ENCODE assay signal across 9 cellular contexts in genomic region chrX:100731441-100732281, GRCh38. TPM values are rescaled to one million over a fixed set of nuclear protein-coding genes. Genes with fewer than 3 reads are reported as not detected.
DNase-seq lines count a peak whose midpoint lies in the region; ATAC-seq, FAIRE-seq and TF ChIP-seq lines count a peak whose summit lies in the region.
"Had no signal": no experiment of that assay in that cellular context is flagged by ENCODE, and none has a peak within 500 bp of the region (broad histone marks: within the 10 kb centered on the region; RNA-seq: fewer than 3 reads in every experiment).

SYTL4 (minus strand) TSS chrX:100732121; CDS start chrX:100702037, 30,084 bp downstream.

- no peak for FAIRE-seq in H1 (lab: Jason Lieb, UNC)
- FAIRE-seq: frontal cortex had no signal

- H3K18ac ChIP-seq in H1 (ENCODE audit: extremely low read depth, low read length), result no peak within 1 kb of the TSS
- no peak within 1 kb of the TSS for H3K18ac ChIP-seq in mesendoderm (ENCODE audit: low read length)

- H3K4ac ChIP-seq in H1 (replicated peaks; ENCODE audit: insufficient read length, low read depth, low read length) (no peak within 1 kb of the TSS), mesendoderm (ENCODE audit: low read depth, low read length) (no peak within 1 kb of the TSS)

- peak within 1 kb of the TSS; percentile 47 to 86 for H3K4me3 Mint-ChIP-seq in CD14-positive monocyte

- H3K79me1 ChIP-seq in H1 (ENCODE audit: low read depth, low read length), result no peaks in the 10 kb centered on the region
- H3K79me1 ChIP-seq in mesendoderm (ENCODE audit: low read length), result no peaks in the 10 kb centered on the region

- H4K91ac ChIP-seq in H1 (replicated peaks; ENCODE audit: insufficient read length, low read length), result no peak within 1 kb of the TSS

- CTCF ChIA-PET in H1 (lab: Charles Lee; ENCODE audit: partially characterized antibody), result interaction anchor here (0.7 to 3.3 kb wide), 6 partner anchors 11 to 60 kb away, joined by 3 to 13 read pairs (median 4); no protein-coding TSS in a partner anchor

- no peaks in the 10 kb centered on the region for H3K36me3 Mint-ChIP-seq in CD14-positive monocyte

- H3K56ac ChIP-seq in H1 (replicated peaks; ENCODE audit: insufficient read length, low read depth, low read length), result no peak within 1 kb of the TSS
- peak within 1 kb of the TSS; percentile 7 for H3K56ac ChIP-seq in mesendoderm (ENCODE audit: low read length)

- POLR2A ChIA-PET in H1 (lab: Charles Lee; ENCODE audit: partially characterized antibody), result interaction anchor here (1.2 kb wide), 1 partner anchor 11 kb away, joined by 3 read pairs; no protein-coding TSS in a partner anchor

- TF ChIP-seq RAD21 in H1 (IDR thresholded peaks at IDR 0.05 in 1 of 2, conservative IDR thresholded peaks at IDR 0.05 in 1 of 2; ENCODE audit: low read depth in 2 of 2, low read length in 2 of 2), result no peak

- H3K79me2 ChIP-seq in H1 (ENCODE audit: control insufficient read depth in 1 of 2, insufficient read depth in 2 of 2, low read length in 2 of 2), result no peaks in the 10 kb centered on the region
- H3K79me2 ChIP-seq in mesendoderm (ENCODE audit: control insufficient read depth, insufficient read depth, low read length), result no peaks in the 10 kb centered on the region

- H2BK15ac ChIP-seq in H1 (ENCODE audit: low read length), result no peak within 1 kb of the TSS
- no peak within 1 kb of the TSS for H2BK15ac ChIP-seq in mesendoderm (replicated peaks; ENCODE audit: low read depth)

- H3K9ac ChIP-seq in H1 (replicated peaks in 1 of 4; ENCODE audit: extremely low read depth in 1 of 4, low read depth in 3 of 4, low read length in 3 of 4), result no peak within 1 kb of the TSS
- H3K9ac ChIP-seq in mesendoderm (ENCODE audit: low read length), result no peak within 1 kb of the TSS

- intact Hi-C loops in CD14-positive monocyte (cut with micrococcal nuclease), result no loop called here
- intact Hi-C loops in uterus (cut with DNase I; ENCODE audit: low total_unique reads), result no loop called here

- H4K5ac ChIP-seq in H1 (ENCODE audit: insufficient read length, low read depth, low read length) (no peak within 1 kb of the TSS), mesendoderm (ENCODE audit: low read length) (no peak within 1 kb of the TSS)

- TF ChIP-seq POLR2A in H1 (IDR thresholded peaks at IDR 0.05; ENCODE audit: control extremely low read depth in 1 of 2, low read depth in 2 of 2, low read length in 2 of 2) (no peak), uterus (IDR thresholded peaks at IDR 0.05) (peak in 1 of 2 donors; percentile 51)

- peaks cover 2% of the 10 kb centered on the region for H3K4me1 Mint-ChIP-seq in CD14-positive monocyte

- H3K4me3 ChIP-seq in H1 (ENCODE audit: extremely low read depth in 1 of 4, insufficient read depth in 2 of 4, low read depth in 3 of 4, low read length in 4 of 4) (peak within 1 kb of the TSS; percentile 35 to 70 (median 48)), mesendoderm (ENCODE audit: low read length) (peak within 1 kb of the TSS; percentile 19), uterus (peak within 1 kb of the TSS; percentile 59 to 68)

- no peaks in the 10 kb centered on the region for H3K9me3 ChIP-seq in H1 (ENCODE audit: insufficient read depth in 2 of 2, low read depth in 1 of 2, low read length in 1 of 2)
- H3K9me3 ChIP-seq in uterus, result no peaks in the 10 kb centered on the region

- peak within 1 kb of the TSS; percentile 32; the same call in 1 of the 2 replicates for H2AFZ ChIP-seq in H1 (ENCODE audit: low read length)

- no peak within 1 kb of the TSS for H3K23ac ChIP-seq in H1 (ENCODE audit: insufficient read length)
- H3K23ac ChIP-seq in mesendoderm (ENCODE audit: low read length), result no peak within 1 kb of the TSS

- H2BK120ac ChIP-seq in H1 (replicated peaks; ENCODE audit: low read depth, low read length), result no peak within 1 kb of the TSS
- H2BK120ac ChIP-seq in mesendoderm (ENCODE audit: low read depth, low read length), result no peak within 1 kb of the TSS

- no peak for ATAC-seq in GM21367 (IDR thresholded peaks at IDR 0.05; ENCODE audit: unreplicated experiment)

- no peak within 1 kb of the TSS for H3K14ac ChIP-seq in H1 (ENCODE audit: insufficient read length)

- H3K27me3 ChIP-seq in H1 (replicated peaks in 1 of 4; ENCODE audit: control insufficient read depth in 3 of 4, extremely low read depth in 1 of 4, insufficient read depth in 3 of 4, low read length in 3 of 4), result peaks cover 5 to 35% (median 21%) of the 10 kb centered on the region in 4 experiments
- H3K27me3 ChIP-seq in mesendoderm (ENCODE audit: insufficient read depth, low read length, poor library complexity), result peaks cover 13% of the 10 kb centered on the region
- H3K27me3 ChIP-seq in uterus, result no peaks in the 10 kb centered on the region

- no peak for TF ChIP-seq EP300 in H1 (IDR thresholded peaks at IDR 0.05; ENCODE audit: borderline replicate concordance in 1 of 2, low read depth in 2 of 2, low read length in 2 of 2)

- H2AK5ac ChIP-seq in H1 (ENCODE audit: low read depth, low read length) (no peak within 1 kb of the TSS), mesendoderm (ENCODE audit: low read length) (no peak within 1 kb of the TSS)

- H3K9me3 Mint-ChIP-seq in CD14-positive monocyte, result peaks cover 0 to 10% (median 0%) of the 10 kb centered on the region in 7 donors

- no peak within 1 kb of the TSS for H3K27ac Mint-ChIP-seq in CD14-positive monocyte

- H2BK20ac ChIP-seq in H1 (ENCODE audit: low read length), result no peak within 1 kb of the TSS

- no peak within 1 kb of the TSS for H2BK12ac ChIP-seq in H1 (ENCODE audit: low read depth, low read length)

- H2BK5ac ChIP-seq in H1 (ENCODE audit: low read depth, low read length) (no peak within 1 kb of the TSS), mesendoderm (ENCODE audit: low read length) (no peak within 1 kb of the TSS)

- DNase-seq in CD14-positive monocyte (ENCODE audit: low spot score) (no peak), LHCN-M2 (ENCODE audit: low read depth) (peak; percentile 3), H1 (ENCODE audit: low read depth in 1 of 2, low spot score in 2 of 2) (peak in 1 of 2 experiments; percentile 53), mesendoderm (peak; percentile 33), uterus (peak; percentile 63 to 66), NK-92 (lab: John Stamatoyannopoulos, UW; ENCODE audit: unreplicated experiment) (no peak), NCI-H2107 treated with DMSO at 0.1 percent for 48 hours (lab: John Stamatoyannopoulos, UW; ENCODE audit: unreplicated experiment) (no peak)

- no peaks in the 10 kb centered on the region for H4K20me1 ChIP-seq in H1 (replicated peaks in 1 of 2; ENCODE audit: control insufficient read depth in 1 of 2, insufficient read depth in 2 of 2, low read length in 2 of 2)

- no peak within 1 kb of the TSS for H3K27ac ChIP-seq in H1 (ENCODE audit: low read depth, low read length)
- H3K27ac ChIP-seq in mesendoderm (ENCODE audit: low read depth, low read length), result no peak within 1 kb of the TSS
- H3K27ac ChIP-seq in uterus, result peak within 1 kb of the TSS; percentile 90 to 91

- H3K23me2 ChIP-seq in H1 (ENCODE audit: low read depth, low read length), result peaks cover 5% of the 10 kb centered on the region; the same call in 1 of the 2 replicates

- TF ChIP-seq CTCF in CD14-positive monocyte (IDR thresholded peaks at IDR 0.05) (no peak), H1 (IDR thresholded peaks at IDR 0.05; ENCODE audit: control extremely low read depth in 1 of 3, insufficient read depth in 1 of 3, low read depth in 1 of 3, low read length in 3 of 3) (peak in 1 of 3 experiments; percentile 1; a peak in 1 of 4 replicates), uterus (IDR thresholded peaks at IDR 0.05) (no peak)

- H4K8ac ChIP-seq in H1 (ENCODE audit: extremely low read depth, insufficient read depth, low read length), result no peak within 1 kb of the TSS
- H4K8ac ChIP-seq in mesendoderm (ENCODE audit: low read depth, low read length), result no peak within 1 kb of the TSS

- H3K4me2 ChIP-seq in H1 (ENCODE audit: insufficient read depth in 1 of 2, low read depth in 2 of 2, low read length in 2 of 2), result peak within 1 kb of the TSS; percentile 69 to 81
- H3K4me2 ChIP-seq in mesendoderm (ENCODE audit: low read length), result peak within 1 kb of the TSS; percentile 42

- H3K27me3 Mint-ChIP-seq in CD14-positive monocyte (ENCODE audit: low read depth in 3 of 3), result peaks cover 32 to 49% (median 42%) of the 10 kb centered on the region in 3 donors

- WGBS in H1 (ENCODE audit: extremely low coverage in 1 of 2, insufficient coverage in 1 of 2, insufficient read length in 1 of 2, insufficient replicate concordance in 2 of 2, low coverage in 1 of 2, low lambda C conversion rate in 2 of 2, missing lambda C conversion rate in 1 of 2), 2 experiments, result 5% methylated on average over 13 of the region's 60 CpGs; no CpG with 5 or more reads in 1 of the 2 experiments
- WGBS in mesendoderm (ENCODE audit: extremely low coverage, insufficient coverage, low lambda C conversion rate), result no CpG with 5 or more reads among the region's 60 CpGs

- H3K4me1 ChIP-seq in H1 (replicated peaks in 1 of 4; ENCODE audit: control insufficient read depth in 3 of 4, insufficient read depth in 4 of 4, low read length in 3 of 4) (no peaks in the 10 kb centered on the region), mesendoderm (ENCODE audit: control insufficient read depth, low read depth, low read length) (no peaks in the 10 kb centered on the region), uterus (no peaks in the 10 kb centered on the region)

- H3K36me3 ChIP-seq in H1 (ENCODE audit: control insufficient read depth in 2 of 4, insufficient read depth in 4 of 4, low read length in 3 of 4) (no peaks in the 10 kb centered on the region), mesendoderm (ENCODE audit: control insufficient read depth, insufficient read depth, low read length) (no peaks in the 10 kb centered on the region), uterus (no peaks in the 10 kb centered on the region)

TF ChIP-seq in H1, 55 proteins besides CTCF, POLR2A, EP300 and RAD21 (continues in another document):
- peak; percentile 56 for TF ChIP-seq ASH2L (IDR thresholded peaks at IDR 0.05; ENCODE audit: low read length)
- no peak for TF ChIP-seq SRF (IDR thresholded peaks at IDR 0.05; ENCODE audit: low read depth, low read length)
- no peak for TF ChIP-seq JUND (IDR thresholded peaks at IDR 0.05; ENCODE audit: low read length)

RNA-seq across cellular contexts. Expression of gene SYTL4, which starts in this region (rescaled TPM):
- polyA plus RNA-seq in CD14-positive monocyte (under 1 TPM in 1 of 2 donors, not detected in 1; 0.17 TPM), H1 (2011; rRNA removed) (0.09 and 0.11 TPM in 2 replicates)
- total RNA-seq in LHCN-M2 (2014; rRNA removed) (2.7 and 3.2 TPM in 2 replicates), uterus (100 to 1,000 TPM in 1 of 4 donors, 10 to 100 TPM in 3; 48.0 to 169 (median 83.8) TPM)
- polyA plus RNA-seq in LHCN-M2 (2012), result 2.6 TPM
- 0.11 and 0.19 TPM in 2 replicates for total RNA-seq in H1 (2021; fragmentation: NEBNext Ultra II Directional; extraction: Animal tissue kit (Norgen Biotek cat#: 25700))
- 0.06 TPM for polyA plus RNA-seq in H1 (2011; cell fraction: cytosol; rRNA removed)
- not detected for polyA plus RNA-seq in H1 (2011; cell fraction: nucleus; rRNA removed)
- polyA plus RNA-seq in H1 (2012, experiment 1 of 2), result 0.09 to 0.36 TPM (median 0.20 TPM) in 4 replicates
- not detected for polyA plus RNA-seq in H1 (2012, experiment 2 of 2)
- polyA plus RNA-seq in H1 (2013, experiment 1 of 2), result 0.04 TPM
- 0.04 TPM for polyA plus RNA-seq in H1 (2013, experiment 2 of 2)
- polyA minus RNA-seq in H1 (2011; rRNA and poly(A)+ RNA removed), result 0.17 and 0.19 TPM in 2 replicates
- 0.44 TPM for polyA minus RNA-seq in H1 (2011; cell fraction: cytosol; rRNA and poly(A)+ RNA removed)
- not detected for polyA minus RNA-seq in H1 (2011; cell fraction: nucleus; rRNA and poly(A)+ RNA removed)
- polyA plus RNA-seq in mesendoderm (2013, experiment 1 of 2), result 0.01 TPM
- polyA plus RNA-seq in mesendoderm (2013, experiment 2 of 2), result 0.04 TPM

Comparison
In these comparisons a context has a peak if more than half of its experiments do, and no peak if none do; other contexts are left out.
1. RNA of gene SYTL4 (total RNA-seq): 48.0 to 169 TPM in uterus; 2.7 to 3.2 TPM in LHCN-M2 and 0.11 to 0.19 TPM in H1; every median in the first group is over 10 times any median in the second.
2. DNase-seq: peak in LHCN-M2 (single experiment), mesendoderm (single experiment) and uterus (2 of 2); none in CD14-positive monocyte (single experiment), NK-92 (single experiment) and NCI-H2107 treated with DMSO at 0.1 percent for 48 hours (single experiment).
3. H3K27ac ChIP-seq: peak in uterus (2 of 2); none in H1 (single experiment) and mesendoderm (single experiment).
4. Peak in every context shown above with its lines, with median percentiles within 50 percentile points of each other: H3K4me3 ChIP-seq.